ENCODE assay signal across 16 cellular contexts in genomic region chr10:62008943-62009342, GRCh38.
"Had no signal": no experiment of that assay in that cellular context is flagged by ENCODE, and none has a peak within 500 bp of the region (broad histone marks: within the 10 kb centered on the region; RNA-seq: fewer than 3 reads in every experiment).

No MANE protein-coding gene starts in this region.

- H3K9me3 ChIP-seq: heart left ventricle, thyroid gland, uterus had no signal

- H3K4me1 ChIP-seq: thyroid gland, uterus had no signal

- DNase-seq: activated CD4-positive, alpha-beta T cell treated with anti-CD3 and anti-CD28 coated beads for 48 hours; activated effector memory CD4-positive, alpha-beta T cell treated with anti-CD3 and anti-CD28 coated beads, Interleukin-2, amount 50 U/mL, for 16 hours; activated T-cell treated with anti-CD3 and anti-CD28 coated beads, Interleukin-2, amount 50 U/mL, for 24 hours; central memory CD4-positive, alpha-beta T cell; cortex of kidney; effector CD8-positive, alpha-beta T cell; heart left ventricle; mammary epithelial cell; stimulated activated CD4-positive, alpha-beta T cell treated with anti-CD3 and anti-CD28 coated beads, Interleukin-2, amount 100 ng/mL, for 48 hours; stimulated activated naive CD8-positive, alpha-beta T cell treated with anti-CD3 and anti-CD28 coated beads, Interleukin-15, amount 100 ng/mL, for 72 hours; T1000; thyroid gland; uterus had no signal

- FAIRE-seq: frontal cortex, islet of Langerhans had no signal

- H3K27ac ChIP-seq: thyroid gland, uterus, VCaP had no signal

- H3K36me3 ChIP-seq: thyroid gland had no signal

- H3K4me3 Mint-ChIP-seq: activated T-cell treated with anti-CD3 and anti-CD28 coated beads, Interleukin-2, amount 50 U/mL, for 24 hours; stimulated activated naive CD8-positive, alpha-beta T cell treated with anti-CD3 and anti-CD28 coated beads, Interleukin-15, amount 100 ng/mL, for 72 hours had no signal

- H3K27me3 Mint-ChIP-seq: activated T-cell treated with anti-CD3 and anti-CD28 coated beads, Interleukin-2, amount 50 U/mL, for 24 hours; stimulated activated naive CD8-positive, alpha-beta T cell treated with anti-CD3 and anti-CD28 coated beads, Interleukin-15, amount 100 ng/mL, for 72 hours had no signal

- ATAC-seq: heart left ventricle; stimulated activated naive CD8-positive, alpha-beta T cell treated with anti-CD3 and anti-CD28 coated beads, Interleukin-15, amount 100 ng/mL, for 72 hours had no signal

- H3K9me3 Mint-ChIP-seq: stimulated activated naive CD8-positive, alpha-beta T cell treated with anti-CD3 and anti-CD28 coated beads, Interleukin-15, amount 100 ng/mL, for 72 hours had no signal

- H3K4me3 ChIP-seq: heart left ventricle, thyroid gland, uterus had no signal

- H3K27me3 ChIP-seq: heart left ventricle, thyroid gland, uterus had no signal
